20 cellular contexts compared by ENCODE assay signal in genomic region chr22:19336133-19337075, GRCh38.
"Had no signal": no experiment of that assay in that cellular context is flagged by ENCODE, and none has a peak within 500 bp of the region (broad histone marks: within the 10 kb centered on the region; RNA-seq: fewer than 3 reads in every experiment).

No MANE protein-coding gene starts in this region.

- H3K4me3 Mint-ChIP-seq: activated CD4-positive, alpha-beta T cell treated with anti-CD3 and anti-CD28 coated beads, Interleukin-2, amount 10 ng/mL, durations not matched to agents 24 days and 14 days; activated CD8-positive, alpha-beta T cell treated with anti-CD3 and anti-CD28 coated beads for 36 hours; activated naive CD4-positive, alpha-beta T cell treated with anti-CD3 and anti-CD28 coated beads for 36 hours; natural killer cell; stimulated activated memory B cell treated with anti-CD40 and anti-IgM and Interleukin-4, amounts not matched to agents 10 μg/mL and 1 μg/mL and 100 μg/mL, for 72 hours; T-helper 1 cell treated with Interleukin-12 subunit alpha and Interleukin-12 subunit beta and Interleukin-4 antibody, amounts not matched to agents 30 μg/mL and 1 μg/mL, for 36 hours had no signal

- H3K4me3 ChIP-seq: body of pancreas, coronary artery, pancreas had no signal

- H3K9me3 ChIP-seq: neutrophil, pancreas had no signal

- H3K4me1 Mint-ChIP-seq: activated CD4-positive, alpha-beta T cell treated with anti-CD3 and anti-CD28 coated beads, Interleukin-2, amount 10 ng/mL, durations not matched to agents 24 days and 14 days; stimulated activated memory B cell treated with anti-CD40 and anti-IgM and Interleukin-4, amounts not matched to agents 10 μg/mL and 1 μg/mL and 100 μg/mL, for 72 hours had no signal

- H3K27ac Mint-ChIP-seq: activated CD4-positive, alpha-beta T cell treated with anti-CD3 and anti-CD28 coated beads, Interleukin-2, amount 10 ng/mL, durations not matched to agents 24 days and 14 days; activated CD8-positive, alpha-beta T cell treated with anti-CD3 and anti-CD28 coated beads for 36 hours; activated naive CD4-positive, alpha-beta T cell treated with anti-CD3 and anti-CD28 coated beads for 36 hours; natural killer cell; stimulated activated memory B cell treated with anti-CD40 and anti-IgM and Interleukin-4, amounts not matched to agents 10 μg/mL and 1 μg/mL and 100 μg/mL, for 72 hours; T-helper 1 cell treated with Interleukin-12 subunit alpha and Interleukin-12 subunit beta and Interleukin-4 antibody, amounts not matched to agents 30 μg/mL and 1 μg/mL, for 36 hours had no signal

- H3K27me3 ChIP-seq: body of pancreas, neutrophil, pancreas had no signal

- H3K27me3 Mint-ChIP-seq: activated CD4-positive, alpha-beta T cell treated with anti-CD3 and anti-CD28 coated beads, Interleukin-2, amount 10 ng/mL, durations not matched to agents 24 days and 14 days; activated CD8-positive, alpha-beta T cell treated with anti-CD3 and anti-CD28 coated beads for 36 hours; stimulated activated memory B cell treated with anti-CD40 and anti-IgM and Interleukin-4, amounts not matched to agents 10 μg/mL and 1 μg/mL and 100 μg/mL, for 72 hours had no signal

- H3K4me1 ChIP-seq: body of pancreas, pancreas had no signal

- H3K27ac ChIP-seq: body of pancreas, coronary artery, neutrophil, pancreas had no signal

- ATAC-seq: activated CD8-positive, alpha-beta T cell treated with anti-CD3 and anti-CD28 coated beads for 36 hours; body of pancreas; left ventricle myocardium superior; natural killer cell; pancreas; sciatic nerve; stimulated activated memory B cell treated with anti-CD40 and anti-IgM and Interleukin-4, amounts not matched to agents 10 μg/mL and 1 μg/mL and 100 μg/mL, for 72 hours had no signal

- DNase-seq: activated CD4-positive, alpha-beta T cell treated with anti-CD3 and anti-CD28 coated beads, Interleukin-2, amount 10 ng/mL, durations not matched to agents 24 days and 14 days; activated CD8-positive, alpha-beta T cell treated with anti-CD3 and anti-CD28 coated beads for 36 hours; activated naive CD4-positive, alpha-beta T cell treated with anti-CD3 and anti-CD28 coated beads for 36 hours; activated T-cell treated with anti-CD3 and anti-CD28 coated beads, Interleukin-2, amount 50 U/mL, for 1 hour; body of pancreas; caudate nucleus; erythroblast; foreskin melanocyte; glutamatergic neuron; kidney; left ventricle myocardium superior; mesenchymal stem cell; natural killer cell; pancreas; stimulated activated CD4-positive, alpha-beta T cell treated with anti-CD3 and anti-CD28 coated beads, Interleukin-4, amount 100 ng/mL, for 4 hours had no signal
